Comparison of ENCODE assay signal across 2 cellular contexts in genomic region chr1:1231400-1232223, GRCh38.
TF ChIP-seq lines count a peak whose summit lies in the region.

Gene SDF4 (minus strand): TSS chr1:1232001. CDS start chr1:1228772, 3,229 bp downstream.

TF ChIP-seq in IMR-90, 13 proteins besides CTCF, POLR2A, EP300 and RAD21:
- TF ChIP-seq CHD1 (IDR thresholded peaks at IDR 0.05; ENCODE audit: low read depth, low read length) (no peak), CEBPB (IDR thresholded peaks at IDR 0.05; ENCODE audit: low read depth, low read length) (no peak), FOS (IDR thresholded peaks at IDR 0.05; ENCODE audit: low read depth, low read length) (peak; percentile 9; the same call in 1 of the 2 replicates), MXI1 (IDR thresholded peaks at IDR 0.05; ENCODE audit: borderline replicate concordance, low read depth, low read length) (peak; percentile 47; the same call in 1 of the 2 replicates), RCOR1 (IDR thresholded peaks at IDR 0.05; ENCODE audit: insufficient replicate concordance, low read length) (no peak), USF2 (IDR thresholded peaks at IDR 0.05; ENCODE audit: low read depth, low read length) (peak; percentile 99), MAZ (IDR thresholded peaks at IDR 0.05; ENCODE audit: borderline replicate concordance, low read depth, low read length) (peak; percentile 70; the same call in 1 of the 2 replicates), SMC3 (IDR thresholded peaks at IDR 0.05; ENCODE audit: low read depth, low read length) (no peak)

TF ChIP-seq in endothelial cell of umbilical vein, 7 proteins besides CTCF, POLR2A, EP300 and RAD21:
- no peak for TF ChIP-seq EZH2 (IDR thresholded peaks at IDR 0.05; ENCODE audit: borderline replicate concordance, low read depth, low read length, severe bottlenecking)
- TF ChIP-seq FOS (IDR thresholded peaks at IDR 0.05; ENCODE audit: borderline replicate concordance, insufficient read depth, low read length), result no peak
- TF ChIP-seq JUN (IDR thresholded peaks at IDR 0.05; ENCODE audit: borderline replicate concordance, insufficient read depth, insufficient read length, low read depth), result no peak
- TF ChIP-seq GATA2 (IDR thresholded peaks at IDR 0.05; ENCODE audit: insufficient read depth, insufficient read length, low read depth, low read length), result no peak
- TF ChIP-seq MYC (IDR thresholded peaks at IDR 0.05; ENCODE audit: low read depth, low read length), result no peak
- TF ChIP-seq POLR2AphosphoS5 (IDR thresholded peaks at IDR 0.05; ENCODE audit: insufficient read depth, low read depth, low read length), result peak; percentile 82
- TF ChIP-seq MAX (IDR thresholded peaks at IDR 0.05; ENCODE audit: insufficient read depth, insufficient read length), result peak; percentile 85
